Comparison of ENCODE assay signal across 1 cellular context in the genomic region with DNA sequence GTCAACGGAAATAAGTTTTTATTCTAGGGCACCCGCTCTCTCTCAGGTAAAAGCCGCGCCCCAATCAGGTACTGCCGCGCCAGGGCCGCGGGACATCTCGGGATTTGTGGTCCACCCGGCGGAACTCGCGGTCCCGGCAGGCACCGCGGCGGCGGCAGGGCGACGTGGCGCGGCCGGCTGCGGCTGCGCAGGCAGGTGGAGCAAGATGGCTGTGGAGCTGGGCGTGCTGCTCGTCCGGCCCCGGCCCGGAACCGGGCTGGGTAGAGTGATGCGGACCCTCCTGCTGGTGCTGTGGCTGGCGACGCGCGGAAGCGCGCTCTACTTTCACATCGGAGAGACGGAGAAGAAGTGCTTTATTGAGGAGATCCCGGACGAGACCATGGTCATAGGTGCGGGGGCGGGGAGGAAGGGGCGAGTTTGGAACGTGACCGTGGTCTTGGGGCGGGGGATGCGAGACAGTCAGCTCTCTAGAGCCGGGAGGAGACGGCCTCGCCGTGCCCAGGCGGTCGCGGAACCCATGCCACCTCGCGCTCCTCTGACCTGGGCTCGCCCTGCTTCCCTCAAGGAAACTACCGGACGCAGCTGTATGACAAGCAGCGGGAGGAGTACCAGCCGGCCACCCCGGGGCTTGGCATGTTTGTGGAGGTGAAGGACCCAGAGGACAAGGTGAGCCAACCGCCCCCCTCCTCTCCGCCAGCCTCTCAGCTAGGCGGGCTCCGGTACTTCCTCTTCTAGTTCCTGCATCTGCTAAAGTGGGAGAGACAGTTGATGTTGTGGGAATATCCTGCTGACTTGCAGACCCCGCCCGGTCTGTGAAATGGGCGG.
A peak's percentile ranks its signal among the peaks of the same experiment; 100 is the strongest.
TF ChIP-seq lines count a peak whose summit lies in the region.

A gene (plus strand): TSS at position 194 of the 825 bp plus-strand sequence. CDS start 12 bp downstream, at position 206.

TF ChIP-seq in K562, 482 proteins besides CTCF, POLR2A, EP300 and RAD21 (continued from another document):
- TF ChIP-seq ZNF696 (CRISPR knock-in tag; conservative IDR thresholded peaks at IDR 0.05) (no peak), STAG1 (CRISPR knock-in tag; IDR thresholded peaks at IDR 0.05; ENCODE audit: borderline replicate concordance) (0 out of 2 replicates have a peak, but pooled peaks have one; percentile 15), FOXA1 (IDR thresholded peaks at IDR 0.05; ENCODE audit: borderline replicate concordance) (no peak), ZNF57 (CRISPR knock-in tag; IDR thresholded peaks at IDR 0.05) (no peak), CREBBP (IDR thresholded peaks at IDR 0.05; ENCODE audit: low read depth, low read length) (no peak), MCM7 (IDR thresholded peaks at IDR 0.05) (no peak), ZNF197 (CRISPR knock-in tag; IDR thresholded peaks at IDR 0.05; ENCODE audit: low read depth) (no peak), SMAD3 (CRISPR knock-in tag; conservative IDR thresholded peaks at IDR 0.05) (no peak), ZNF507 (tag; conservative IDR thresholded peaks at IDR 0.05) (no peak), CHCHD3 (CRISPR knock-in tag; IDR thresholded peaks at IDR 0.05) (no peak)
- TF ChIP-seq, protein P1, sequence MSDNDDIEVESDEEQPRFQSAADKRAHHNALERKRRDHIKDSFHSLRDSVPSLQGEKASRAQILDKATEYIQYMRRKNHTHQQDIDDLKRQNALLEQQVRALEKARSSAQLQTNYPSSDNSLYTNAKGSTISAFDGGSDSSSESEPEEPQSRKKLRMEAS (CRISPR knock-in tag; IDR thresholded peaks at IDR 0.05) = peak; percentile 62
